8 cellular contexts compared by ENCODE assay signal in genomic region chr4:103198111-103198765, GRCh38. TPM values are rescaled to one million over a fixed set of nuclear protein-coding genes. Genes with fewer than 3 reads are reported as not detected.
DNase-seq lines count a peak whose midpoint lies in the region; ATAC-seq and TF ChIP-seq lines count a peak whose summit lies in the region.

CENPE (minus strand) TSS chr4:103198343; CDS start chr4:103198319, 24 bp downstream.

- peaks cover 12% of the 10 kb centered on the region for H3K27me3 Mint-ChIP-seq in activated CD4-positive, alpha-beta T cell treated with anti-CD3 and anti-CD28 coated beads, Interleukin-2, amount 10 ng/mL, durations not matched to agents 7 days and 5 days

- H3K27ac ChIP-seq in right lobe of liver, result peak within 1 kb of the TSS; percentile 33 to 77 (median 53)

- H3K27ac Mint-ChIP-seq in activated CD4-positive, alpha-beta T cell treated with anti-CD3 and anti-CD28 coated beads, Interleukin-2, amount 10 ng/mL, durations not matched to agents 7 days and 5 days, result peak within 1 kb of the TSS; percentile 100

- peaks cover 34% of the 10 kb centered on the region for H3K36me3 Mint-ChIP-seq in activated CD4-positive, alpha-beta T cell treated with anti-CD3 and anti-CD28 coated beads, Interleukin-2, amount 10 ng/mL, durations not matched to agents 7 days and 5 days (ENCODE audit: low read depth)

- 0% methylated on average over 9 of the region's 44 CpGs for WGBS in right lobe of liver (ENCODE audit: insufficient coverage, low coverage, low lambda C conversion rate, missing lambda C conversion rate)

- no peaks in the 10 kb centered on the region for H3K27me3 ChIP-seq in right lobe of liver

- no peaks in the 10 kb centered on the region for H3K36me3 ChIP-seq in right lobe of liver

- peaks cover 22% of the 10 kb centered on the region for H3K4me1 Mint-ChIP-seq in activated CD4-positive, alpha-beta T cell treated with anti-CD3 and anti-CD28 coated beads, Interleukin-2, amount 10 ng/mL, durations not matched to agents 7 days and 5 days

- no peak for TF ChIP-seq POLR2A in right lobe of liver (IDR thresholded peaks at IDR 0.05)

- no peaks in the 10 kb centered on the region for H3K4me1 ChIP-seq in right lobe of liver

- H3K4me3 Mint-ChIP-seq in activated CD4-positive, alpha-beta T cell treated with anti-CD3 and anti-CD28 coated beads, Interleukin-2, amount 10 ng/mL, durations not matched to agents 7 days and 5 days, result peak within 1 kb of the TSS; percentile 80

- peak within 1 kb of the TSS; percentile 54 to 75 (median 68) for H3K4me3 ChIP-seq in right lobe of liver

- POLR2A ChIA-PET in activated CD4-positive, alpha-beta T cell treated with anti-CD3 and anti-CD28 coated beads, Interleukin-2, amount 10 ng/mL, durations not matched to agents 7 days and 5 days (lab: Charles Lee), result interaction anchor here (0.7 kb wide), 1 partner anchor 1653 kb away, joined by 4 read pairs; no protein-coding TSS in a partner anchor

- TF ChIP-seq CTCF in right lobe of liver (IDR thresholded peaks at IDR 0.05), result no peak

- peak; percentile 99 for ATAC-seq in GM19324 (IDR thresholded peaks at IDR 0.05; ENCODE audit: low FRiP score, unreplicated experiment)
- peak; percentile 96 for ATAC-seq in HG03460 (IDR thresholded peaks at IDR 0.05; ENCODE audit: unreplicated experiment)
- peak; percentile 96 to 98 (median 98) for ATAC-seq in right lobe of liver

- intact Hi-C loops in right lobe of liver (cut with DNase I), result no loop called here

- no peaks in the 10 kb centered on the region for H3K9me3 Mint-ChIP-seq in activated CD4-positive, alpha-beta T cell treated with anti-CD3 and anti-CD28 coated beads, Interleukin-2, amount 10 ng/mL, durations not matched to agents 7 days and 5 days

- no peaks in the 10 kb centered on the region for H3K9me3 ChIP-seq in right lobe of liver

- peak in 13 of 14 donors; percentile 8 to 81 (median 68) for DNase-seq in C1 segment of cervical spinal cord (lab: John Stamatoyannopoulos, UW)
- peak; percentile 41 for DNase-seq in NCI-H526 treated with DMSO at 0.1 percent for 48 hours (lab: John Stamatoyannopoulos, UW)
- peak; percentile 88 for DNase-seq in activated CD4-positive, alpha-beta T cell treated with anti-CD3 and anti-CD28 coated beads, Interleukin-2, amount 10 ng/mL, durations not matched to agents 7 days and 5 days
- peak; percentile 84 to 93 for DNase-seq in dermis microvascular lymphatic vessel endothelial cell (ENCODE audit: low read depth in 2 of 2)
- peak; percentile 85 to 86 (median 86) for DNase-seq in right lobe of liver
- DNase-seq in stimulated activated CD4-positive, alpha-beta T cell treated with anti-CD3 and anti-CD28 coated beads, Interleukin-4, amount 100 ng/mL, for 24 hours, result peak; percentile 87

- CTCF ChIA-PET in activated CD4-positive, alpha-beta T cell treated with anti-CD3 and anti-CD28 coated beads, Interleukin-2, amount 10 ng/mL, durations not matched to agents 7 days and 5 days (lab: Charles Lee), result no interaction called here

RNA-seq across cellular contexts. Expression of gene CENPE, which starts in this region (rescaled TPM):
- total RNA-seq in activated CD4-positive, alpha-beta T cell treated with anti-CD3 and anti-CD28 coated beads, Interleukin-2, amount 10 ng/mL, durations not matched to agents 7 days and 5 days, result 10 to 100 TPM; 65.0 to 74.6 TPM
- total RNA-seq in dermis microvascular lymphatic vessel endothelial cell, result 7.0 and 13.5 TPM in 2 replicates
- 1 to 10 TPM in 2 of 6 experiments, under 1 TPM in 3, not detected in 1; 0.63 to 1.7 (median 0.93) TPM for total RNA-seq in right lobe of liver

Comparison
In these comparisons a context has a peak if more than half of its experiments do, and no peak if none do; other contexts are left out.
1. Peak in every context shown above with its lines: DNase-seq, ATAC-seq, H3K4me3 ChIP-seq and H3K27ac ChIP-seq.